ENCODE assay signal across 14 cellular contexts in the genomic region with DNA sequence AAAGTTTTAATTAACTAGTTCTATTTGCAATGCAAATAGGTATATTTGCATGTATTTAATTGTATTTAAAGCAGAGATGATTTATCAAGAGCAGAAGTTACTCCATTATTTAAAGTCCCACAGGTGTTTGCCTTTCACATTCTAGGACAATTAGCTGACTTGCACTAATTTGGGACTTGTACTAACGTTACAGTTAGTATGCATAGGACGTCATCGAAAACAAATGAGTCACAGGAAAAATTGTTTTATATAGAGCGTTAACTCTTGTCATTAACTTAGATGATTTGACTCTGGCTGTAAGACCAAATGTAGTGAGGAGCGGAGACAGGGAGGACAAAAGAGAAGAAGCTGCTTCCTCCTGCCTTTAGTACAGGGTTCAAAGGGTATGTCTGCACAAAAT.
A peak's percentile ranks its signal among the peaks of the same experiment; 100 is the strongest.
DNase-seq lines count a peak whose midpoint lies in the region; ATAC-seq and TF ChIP-seq lines count a peak whose summit lies in the region.
"Had no signal": no experiment of that assay in that cellular context is flagged by ENCODE, and none has a peak within 500 bp of the region (broad histone marks: within the 10 kb centered on the region; RNA-seq: fewer than 3 reads in every experiment).

No MANE protein-coding gene starts in this region.

- ATAC-seq in HCT116: no peak
- ATAC-seq in GM19035 (IDR thresholded peaks at IDR 0.05; ENCODE audit: unreplicated experiment): no peak
- ATAC-seq: K562 had no signal

- peak; percentile 29 for DNase-seq in GM23248
- no peak for DNase-seq in HCT116 (ENCODE audit: low read depth, low spot score)
- DNase-seq in RKO (ENCODE audit: low spot score): peak; percentile 77
- DNase-seq in osteoblast (ENCODE audit: insufficient read length, low spot score, missing footprints): peak; percentile 76
- no peak for DNase-seq in stimulated activated naive CD4-positive, alpha-beta T cell (lab: John Stamatoyannopoulos, UW)
- no peak for DNase-seq in hepatocyte (ENCODE audit: low spot score)
- DNase-seq: AML-193; Caco-2; CD4-positive, alpha-beta T cell; GOT3; H7 had no signal

- RAD21 ChIA-PET in HCT116 (lab: Charles Lee; ENCODE audit: low non-redundant PET in 1 of 2, low total read pairs in 2 of 2, uncharacterized antibody in 2 of 2, unreplicated experiment in 2 of 2): no interaction called here

- in situ Hi-C loops in GM23248 (cut with MboI): no loop called here

- no peaks in the 10 kb centered on the region for H3K9me3 ChIP-seq in GM23248 (ENCODE audit: low read depth)
- no peaks in the 10 kb centered on the region for H3K9me3 ChIP-seq in HCT116 (ENCODE audit: control insufficient read depth in 1 of 2, insufficient read depth in 1 of 2, low read depth in 1 of 2, low read length in 2 of 2)
- no peaks in the 10 kb centered on the region for H3K9me3 ChIP-seq in osteoblast (ENCODE audit: low read depth, low read length)
- no peaks in the 10 kb centered on the region for H3K9me3 ChIP-seq in hepatocyte (ENCODE audit: low read depth)
- H3K9me3 ChIP-seq: Caco-2 had no signal

- TF ChIP-seq POLR2A in HCT116 (IDR thresholded peaks at IDR 0.05; ENCODE audit: borderline replicate concordance, extremely low read depth, insufficient read depth, insufficient read length): no peak

- H3K79me2 ChIP-seq in GM23248 (ENCODE audit: insufficient read depth) (no peaks in the 10 kb centered on the region), HCT116 (ENCODE audit: insufficient read depth, low read length) (peaks cover 6% of the 10 kb centered on the region; the same call in 1 of the 2 replicates), osteoblast (ENCODE audit: insufficient read depth, low read length) (no peaks in the 10 kb centered on the region), hepatocyte (no peaks in the 10 kb centered on the region)

- no peaks in the 10 kb centered on the region for H3K27me3 ChIP-seq in GM23248 (replicated peaks; ENCODE audit: insufficient read depth)
- no peaks in the 10 kb centered on the region for H3K27me3 ChIP-seq in HCT116 (ENCODE audit: insufficient read depth, low read length)
- no peaks in the 10 kb centered on the region for H3K27me3 ChIP-seq in osteoblast (ENCODE audit: insufficient read depth, low read length)
- H3K27me3 ChIP-seq in hepatocyte: no peaks in the 10 kb centered on the region

- H3K36me3 ChIP-seq in GM23248 (ENCODE audit: low read depth): no peaks in the 10 kb centered on the region
- H3K36me3 ChIP-seq in HCT116 (ENCODE audit: control insufficient read depth in 1 of 2, insufficient read depth in 2 of 2, low read length in 2 of 2): no peaks in the 10 kb centered on the region
- no peaks in the 10 kb centered on the region for H3K36me3 ChIP-seq in osteoblast (ENCODE audit: insufficient read depth, low read length)
- H3K36me3 ChIP-seq in hepatocyte (replicated peaks; ENCODE audit: insufficient read depth, low read depth): no peaks in the 10 kb centered on the region

- no peak overlapping the region for H3K4me3 ChIP-seq in GM23248
- H3K4me3 ChIP-seq in HCT116 (replicated peaks in 1 of 2; ENCODE audit: low read depth in 1 of 2, low read length in 2 of 2): no peak overlapping the region
- no peak overlapping the region for H3K4me3 ChIP-seq in osteoblast (ENCODE audit: insufficient read depth, low read length)
- no peak overlapping the region for H3K4me3 ChIP-seq in hepatocyte
- H3K4me3 ChIP-seq: K562 had no signal

- H2AFZ ChIP-seq in GM23248: no peak overlapping the region
- H2AFZ ChIP-seq in HCT116 (ENCODE audit: low read depth, low read length, poor library complexity, severe bottlenecking): no peak overlapping the region
- H2AFZ ChIP-seq in osteoblast (ENCODE audit: low read length): no peak overlapping the region
- H2AFZ ChIP-seq in hepatocyte: no peak overlapping the region

- CTCF ChIA-PET in HCT116 (lab: Charles Lee): no interaction called here

- H3K27ac ChIP-seq in GM23248 (0 out of 2 replicates have a peak overlapping the region, but pooled peaks have one; percentile 60), HCT116 (ENCODE audit: low read depth, low read length) (peak overlapping the region; percentile 97), osteoblast (ENCODE audit: low read depth, low read length) (no peak overlapping the region), hepatocyte (no peak overlapping the region)
- H3K27ac ChIP-seq: C4-2B had no signal

- no peak for TF ChIP-seq RAD21 in HCT116 (IDR thresholded peaks at IDR 0.05; ENCODE audit: low read depth)

- peaks cover 62% of the 10 kb centered on the region for H3F3A ChIP-seq in GM23248 (ENCODE audit: insufficient read depth)

- H3K9ac ChIP-seq in GM23248 (no peak overlapping the region), HCT116 (ENCODE audit: low read length) (0 out of 2 replicates have a peak overlapping the region, but pooled peaks have one; percentile 9)

- H4K20me1 ChIP-seq in GM23248 (ENCODE audit: insufficient read depth): no peaks in the 10 kb centered on the region
- no peaks in the 10 kb centered on the region for H4K20me1 ChIP-seq in HCT116 (ENCODE audit: insufficient read depth)
- no peaks in the 10 kb centered on the region for H4K20me1 ChIP-seq in osteoblast (ENCODE audit: insufficient read depth, low read length)
- H4K20me1 ChIP-seq in hepatocyte (ENCODE audit: insufficient read depth, poor library complexity, severe bottlenecking): no peaks in the 10 kb centered on the region

- intact Hi-C loops in HCT116 (cut with micrococcal nuclease): no loop called here

- H3K4me2 ChIP-seq in GM23248 (ENCODE audit: unreplicated experiment): no peak overlapping the region
- H3K4me2 ChIP-seq in HCT116 (ENCODE audit: low read length): 0 out of 2 replicates have a peak overlapping the region, but pooled peaks have one; percentile 1
- H3K4me2 ChIP-seq in osteoblast (ENCODE audit: insufficient read depth, low read length): no peak overlapping the region
- no peak overlapping the region for H3K4me2 ChIP-seq in hepatocyte

- BruUV-seq in HCT116 (replicated peaks; lab: Mats Ljungman, UMichigan): no TSS peak

- H3K4me1 ChIP-seq in GM23248 (ENCODE audit: insufficient read depth) (peaks cover 66% of the 10 kb centered on the region), HCT116 (ENCODE audit: control insufficient read depth in 1 of 2, insufficient read depth in 2 of 2, low read length in 2 of 2) (peaks cover 52 to 85% of the 10 kb centered on the region in 2 experiments), osteoblast (ENCODE audit: insufficient read depth, low read length) (peaks cover 45% of the 10 kb centered on the region), hepatocyte (ENCODE audit: insufficient read depth) (no peaks in the 10 kb centered on the region)
- H3K4me1 ChIP-seq: Caco-2 had no signal

- 56 to 58% methylated on average over 5 of the region's 5 CpGs for WGBS in GM23248 (ENCODE audit: low coverage in 1 of 2, low lambda C conversion rate in 2 of 2, missing lambda C conversion rate in 2 of 2), 2 experiments
- WGBS in hepatocyte (ENCODE audit: low lambda C conversion rate, missing lambda C conversion rate): 92% methylated on average over 5 of the region's 5 CpGs

- no peak for TF ChIP-seq CTCF in HCT116 (IDR thresholded peaks at IDR 0.05 in 2 of 3, conservative IDR thresholded peaks at IDR 0.05 in 1 of 3; ENCODE audit: borderline replicate concordance in 1 of 3, insufficient read depth in 1 of 3, low read depth in 2 of 3, low read length in 2 of 3)
- no peak for TF ChIP-seq CTCF in osteoblast (IDR thresholded peaks at IDR 0.05; ENCODE audit: extremely low read depth, low read depth, low read length)
- no peak for TF ChIP-seq CTCF in hepatocyte (IDR thresholded peaks at IDR 0.05; ENCODE audit: poor library complexity)

- H3K9me2 ChIP-seq in GM23248 (ENCODE audit: insufficient read depth) (no peaks in the 10 kb centered on the region; the same call in 1 of the 2 replicates), HCT116 (ENCODE audit: insufficient read depth) (no peaks in the 10 kb centered on the region), hepatocyte (replicated peaks; ENCODE audit: insufficient read depth) (no peaks in the 10 kb centered on the region)

- POLR2A ChIA-PET in HCT116 (lab: Charles Lee): no interaction called here

TF ChIP-seq in HCT116, 20 proteins besides CTCF, POLR2A, EP300 and RAD21:
- TF ChIP-seq FOSL1 (IDR thresholded peaks at IDR 0.05; ENCODE audit: low read depth) (no peak), ZFX (IDR thresholded peaks at IDR 0.05) (no peak), ZNF274 (IDR thresholded peaks at IDR 0.05; ENCODE audit: low read depth, low read length) (no peak), ELF1 (IDR thresholded peaks at IDR 0.05; ENCODE audit: borderline replicate concordance, low read depth) (no peak), SRF (IDR thresholded peaks at IDR 0.05; ENCODE audit: low read depth) (no peak), EZH2phosphoT487 (IDR thresholded peaks at IDR 0.05; ENCODE audit: borderline replicate concordance) (no peak), YY1 (IDR thresholded peaks at IDR 0.05; ENCODE audit: extremely low read depth, insufficient replicate concordance, low read depth, low read length) (no peak), ZBTB33 (IDR thresholded peaks at IDR 0.05; ENCODE audit: extremely low read depth, insufficient replicate concordance, low read length) (no peak), CBX3 (IDR thresholded peaks at IDR 0.05; ENCODE audit: low read depth) (no peak), TCF7L2 (IDR thresholded peaks at IDR 0.05; ENCODE audit: borderline replicate concordance, extremely low read depth, insufficient read depth, insufficient read length) (no peak), CEBPB (IDR thresholded peaks at IDR 0.05; ENCODE audit: low read depth) (no peak), SIN3A (IDR thresholded peaks at IDR 0.05; ENCODE audit: low read depth) (no peak), EZH2 (IDR thresholded peaks at IDR 0.05) (no peak)
- TF ChIP-seq, protein P1, sequence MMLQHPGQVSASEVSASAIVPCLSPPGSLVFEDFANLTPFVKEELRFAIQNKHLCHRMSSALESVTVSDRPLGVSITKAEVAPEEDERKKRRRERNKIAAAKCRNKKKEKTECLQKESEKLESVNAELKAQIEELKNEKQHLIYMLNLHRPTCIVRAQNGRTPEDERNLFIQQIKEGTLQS (IDR thresholded peaks at IDR 0.05): no peak

Comparison
In these comparisons a context has a peak if more than half of its experiments do, and no peak if none do; other contexts are left out.
1. DNase-seq: peak in GM23248 (single experiment), RKO (single experiment) and osteoblast (single experiment); none in HCT116 (single experiment), stimulated activated naive CD4-positive, alpha-beta T cell (0 of 6) and hepatocyte (single experiment).
2. H3K27ac ChIP-seq: peak in GM23248 (single experiment) and HCT116 (single experiment); none in osteoblast (single experiment) and hepatocyte (single experiment).